ENCODE assay signal across 8 cellular contexts in genomic region chr12:55940065-55940732, GRCh38. TPM values are rescaled to one million over a fixed set of nuclear protein-coding genes. Genes with fewer than 3 reads are reported as not detected.
DNase-seq lines count a peak whose midpoint lies in the region; ATAC-seq, FAIRE-seq and TF ChIP-seq lines count a peak whose summit lies in the region.

No MANE protein-coding gene starts in this region.

- peak; percentile 95 for ATAC-seq in GM21390 (IDR thresholded peaks at IDR 0.05; ENCODE audit: unreplicated experiment)

- no peak for FAIRE-seq in D721Med (lab: Jason Lieb, UNC)

- peaks cover 8% of the 10 kb centered on the region; the same call in 1 of the 2 replicates for H3K4me1 ChIP-seq in HUES64 (ENCODE audit: insufficient read depth, low read length)
- peaks cover 10 to 13% of the 10 kb centered on the region in 2 donors for H3K4me1 ChIP-seq in mucosa of rectum (ENCODE audit: control insufficient read depth in 2 of 2, insufficient read depth in 2 of 2, low read length in 2 of 2)

- DNase-seq in D721Med (ENCODE audit: insufficient read length, low spot score) (no peak), NOMO-1 treated with dmso at 0.1 percent for 144 hours (lab: John Stamatoyannopoulos, UW; ENCODE audit: unreplicated experiment) (peak; percentile 52), epithelial cell of prostate (ENCODE audit: low read depth, low spot score) (no peak)
- peak; percentile 64 for DNase-seq in activated CD8-positive, alpha-beta memory T cell treated with anti-CD3 and anti-CD28 coated beads, Interleukin-2, amount 50 U/mL, for 1 hour (ENCODE audit: extremely low read depth)
- DNase-seq in stimulated activated CD8-positive, alpha-beta memory T cell treated with anti-CD3 and anti-CD28 coated beads, Interleukin-7, amount 100 ng/mL, for 1 hour (ENCODE audit: low read depth in 2 of 2), result peak; percentile 67 to 75

- H3K27me3 ChIP-seq in HUES64 (ENCODE audit: insufficient read depth, low read length) (no peaks in the 10 kb centered on the region), mucosa of rectum (ENCODE audit: control insufficient read depth in 2 of 2, insufficient read depth in 2 of 2, low read length in 2 of 2) (no peaks in the 10 kb centered on the region)

- H3K27ac ChIP-seq in HUES64 (ENCODE audit: low read depth, low read length), result no peak overlapping the region
- H3K27ac ChIP-seq in epithelial cell of prostate, result peak overlapping the region; percentile 99
- H3K27ac ChIP-seq in mucosa of rectum (ENCODE audit: low read depth in 2 of 2, low read length in 2 of 2), result peak overlapping the region; percentile 62 to 79

- H3K9ac ChIP-seq in HUES64 (ENCODE audit: low read depth, low read length), result no peak overlapping the region
- peak overlapping the region; percentile 2 to 70 for H3K9ac ChIP-seq in mucosa of rectum (ENCODE audit: low read depth in 1 of 2, low read length in 2 of 2)

- peak; percentile 85 for TF ChIP-seq CTCF in D721Med (IDR thresholded peaks at IDR 0.05; ENCODE audit: insufficient read depth, missing control alignments)

- WGBS in HUES64, result 25% methylated on average over 18 of the region's 18 CpGs

- no peaks in the 10 kb centered on the region for H3K36me3 ChIP-seq in HUES64 (ENCODE audit: insufficient read depth, low read length)
- peaks cover 45 to 65% of the 10 kb centered on the region in 2 donors for H3K36me3 ChIP-seq in mucosa of rectum (ENCODE audit: control insufficient read depth in 2 of 2, insufficient read depth in 2 of 2, low read length in 2 of 2)

- H3K9me3 ChIP-seq in HUES64 (ENCODE audit: insufficient read depth, low read depth, low read length) (no peaks in the 10 kb centered on the region), mucosa of rectum (ENCODE audit: control insufficient read depth in 2 of 2, low read length in 2 of 2) (no peaks in the 10 kb centered on the region)

- 0 out of 2 replicates have a peak overlapping the region, but pooled peaks have one; percentile 1 for H3K4me3 ChIP-seq in HUES64 (ENCODE audit: low read length)
- peak overlapping the region; percentile 35 to 37 for H3K4me3 ChIP-seq in mucosa of rectum (ENCODE audit: low read length in 2 of 2)

RNA-seq across cellular contexts. Expression of gene DGKA, which starts 9.2 kb away (rescaled TPM):
- polyA plus RNA-seq in HUES64 (2013, experiment 1 of 2), result 7.5 TPM
- 18.6 TPM for polyA plus RNA-seq in HUES64 (2013, experiment 2 of 2)

RNA-seq across cellular contexts. Expression of gene PYM1, which starts 12.5 kb away (rescaled TPM):
- 48.7 TPM for polyA plus RNA-seq in HUES64 (2013, experiment 1 of 2)
- 57.9 TPM for polyA plus RNA-seq in HUES64 (2013, experiment 2 of 2)

RNA-seq across cellular contexts. Expression of gene PMEL, which starts 25.6 kb away (rescaled TPM):
- 71.3 TPM for polyA plus RNA-seq in HUES64 (2013, experiment 1 of 2)
- 92.8 TPM for polyA plus RNA-seq in HUES64 (2013, experiment 2 of 2)

RNA-seq across cellular contexts. Expression of gene CDK2, which starts 26.4 kb away (rescaled TPM):
- 39.9 TPM for polyA plus RNA-seq in HUES64 (2013, experiment 1 of 2)
- 40.8 TPM for polyA plus RNA-seq in HUES64 (2013, experiment 2 of 2)

RNA-seq across cellular contexts. Expression of gene RAB5B, which starts 33.7 kb away (rescaled TPM):
- 36.6 TPM for polyA plus RNA-seq in HUES64 (2013, experiment 1 of 2)
- polyA plus RNA-seq in HUES64 (2013, experiment 2 of 2), result 48.6 TPM

Comparison
In these comparisons a context has a peak if more than half of its experiments do, and no peak if none do; other contexts are left out.
1. DNase-seq: peak in NOMO-1 treated with dmso at 0.1 percent for 144 hours (single experiment), activated CD8-positive, alpha-beta memory T cell treated with anti-CD3 and anti-CD28 coated beads, Interleukin-2, amount 50 U/mL, for 1 hour (single experiment) and stimulated activated CD8-positive, alpha-beta memory T cell treated with anti-CD3 and anti-CD28 coated beads, Interleukin-7, amount 100 ng/mL, for 1 hour (2 of 2); none in D721Med (single experiment) and epithelial cell of prostate (single experiment).